ENCODE assay signal across 6 cellular contexts in the genomic region with DNA sequence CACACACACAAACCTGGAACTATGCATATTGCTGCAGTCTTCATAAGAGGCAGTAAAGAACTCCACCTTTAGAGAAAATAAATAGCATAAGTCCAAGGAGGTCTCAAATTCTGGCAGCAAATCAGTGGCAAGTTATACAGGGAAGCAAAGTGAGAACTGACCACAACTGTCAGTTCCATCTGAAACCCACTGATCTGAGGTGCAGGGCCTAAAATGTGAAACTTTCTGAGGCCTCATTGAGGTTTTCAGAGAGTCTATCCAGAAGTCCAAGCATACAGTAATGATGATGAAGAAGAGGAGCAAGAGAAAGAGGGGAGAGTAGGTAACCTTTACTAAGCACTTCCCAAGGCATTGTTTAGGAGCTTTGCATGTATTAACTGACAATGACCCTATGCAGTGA.
"Had no signal": no experiment of that assay in that cellular context is flagged by ENCODE, and none has a peak within 500 bp of the region (broad histone marks: within the 10 kb centered on the region; RNA-seq: fewer than 3 reads in every experiment).

No MANE protein-coding gene starts in this region.

- H3K27ac ChIP-seq: HL-60 had no signal

- H3K4me3 ChIP-seq: K562 had no signal

- ATAC-seq: HepG2, K562 had no signal

- DNase-seq: KBM-7, KG1 had no signal

- H3K27ac Mint-ChIP-seq: IgD-negative memory B cell had no signal

- H3K27me3 Mint-ChIP-seq: IgD-negative memory B cell had no signal
